Comparison of ENCODE assay signal across 15 cellular contexts in the genomic region with DNA sequence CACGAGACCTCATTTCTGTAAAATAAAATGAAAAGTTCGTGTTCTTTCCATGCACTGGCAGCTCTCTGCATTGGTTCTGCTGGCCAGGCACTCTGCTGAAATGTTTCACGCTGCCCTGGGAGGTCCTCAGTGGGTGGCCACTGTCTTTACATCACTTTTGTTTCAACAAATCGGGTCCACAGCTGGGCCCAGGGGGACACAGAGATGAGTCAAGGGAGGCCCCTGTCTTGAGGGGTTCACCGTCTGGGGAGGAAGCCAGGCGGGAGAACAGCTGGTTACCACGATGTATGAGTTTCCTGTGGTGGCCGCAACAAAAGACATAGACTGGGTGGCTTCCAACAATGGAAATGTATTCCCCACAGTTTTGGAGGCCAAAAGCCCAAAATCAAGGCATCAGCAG. TPM values are rescaled to one million over a fixed set of nuclear protein-coding genes. Genes with fewer than 3 reads are reported as not detected.
DNase-seq lines count a peak whose midpoint lies in the region; ATAC-seq and TF ChIP-seq lines count a peak whose summit lies in the region.
"Had no signal": no experiment of that assay in that cellular context is flagged by ENCODE, and none has a peak within 500 bp of the region (broad histone marks: within the 10 kb centered on the region; RNA-seq: fewer than 3 reads in every experiment).

No MANE protein-coding gene starts in this region.

- peaks cover 0 to 5% (median 0%) of the 10 kb centered on the region in 12 donors for H3K9me3 ChIP-seq in heart left ventricle
- H3K9me3 ChIP-seq in Caco-2 = no peaks in the 10 kb centered on the region
- H3K9me3 ChIP-seq: pancreas, suprapubic skin had no signal

- H3K9me3 Mint-ChIP-seq in Caco-2 (ENCODE audit: unreplicated experiment) = no peaks in the 10 kb centered on the region

- H3K27ac ChIP-seq in heart left ventricle = peak overlapping the region in 9 of 12 donors; percentile 5 to 45 (median 27)
- H3K27ac ChIP-seq: brain microvascular endothelial cell, pancreas, suprapubic skin, WERI-Rb-1 had no signal

- TF ChIP-seq CTCF in heart left ventricle (IDR thresholded peaks at IDR 0.05) (no peak), NB4 (IDR thresholded peaks at IDR 0.05; ENCODE audit: low read depth, low read length) (no peak), choroid plexus epithelial cell (conservative IDR thresholded peaks at IDR 0.05; ENCODE audit: low read depth, low read length) (no peak), Caco-2 (IDR thresholded peaks at IDR 0.05; ENCODE audit: insufficient read depth in 1 of 2, low read depth in 1 of 2, low read length in 1 of 2, severe bottlenecking in 1 of 2, unreplicated experiment in 1 of 2) (no peak)

- ATAC-seq in heart left ventricle (peak in 1 of 4 donors; percentile 14), Right ventricle myocardium inferior (no peak), HG03460 (IDR thresholded peaks at IDR 0.05; ENCODE audit: unreplicated experiment) (no peak)
- ATAC-seq: pancreas had no signal

- intact Hi-C loops in heart left ventricle (cut with DNase I) = loop anchor here in 1 of 10 donors (5.0 kb wide), 1 partner anchor 62 kb away; no protein-coding TSS in a partner anchor
- intact Hi-C loops in Right ventricle myocardium inferior (cut with DNase I) = no loop called here
- intact Hi-C loops in Caco-2 (cut with micrococcal nuclease; ENCODE audit: unreplicated experiment) = no loop called here

- H3K4me3 ChIP-seq in heart left ventricle (no peak overlapping the region), NB4 (ENCODE audit: low read depth, low read length) (no peak overlapping the region), choroid plexus epithelial cell (ENCODE audit: low read depth, low read length) (no peak overlapping the region), Caco-2 (ENCODE audit: low read depth, low read length) (no peak overlapping the region)
- H3K4me3 ChIP-seq: pancreas, suprapubic skin had no signal

- CTCF ChIA-PET in Caco-2 (lab: Charles Lee) = no interaction called here

- H3K27me3 Mint-ChIP-seq in Caco-2 (ENCODE audit: insufficient read depth, unreplicated experiment) = no peaks in the 10 kb centered on the region

- H3K27me3 ChIP-seq in heart left ventricle (no peaks in the 10 kb centered on the region), Caco-2 (replicated peaks; ENCODE audit: control insufficient read depth, insufficient read depth, low read length) (no peaks in the 10 kb centered on the region)
- H3K27me3 ChIP-seq: brain microvascular endothelial cell, pancreas, suprapubic skin had no signal

- no peaks in the 10 kb centered on the region for H3K4me1 Mint-ChIP-seq in Caco-2 (ENCODE audit: low read depth, unreplicated experiment)

- no peak overlapping the region for H3K27ac Mint-ChIP-seq in Caco-2 (ENCODE audit: unreplicated experiment)

- H3K4me1 ChIP-seq in heart left ventricle (peaks cover 0 to 49% (median 28%) of the 10 kb centered on the region in 12 donors), Caco-2 (peaks cover 9% of the 10 kb centered on the region; the same call in 1 of the 2 replicates)
- H3K4me1 ChIP-seq: pancreas had no signal

- H3K4me3 Mint-ChIP-seq in Caco-2 (ENCODE audit: unreplicated experiment) = no peak overlapping the region

- POLR2A ChIA-PET in Caco-2 (lab: Charles Lee) = no interaction called here

- WGBS in heart left ventricle, 4 donors = 56 to 69% (median 64%) methylated on average over 8 of the region's 8 CpGs

- H3K36me3 Mint-ChIP-seq in Caco-2 (ENCODE audit: insufficient read depth, unreplicated experiment) = no peaks in the 10 kb centered on the region

- TF ChIP-seq POLR2A in heart left ventricle (IDR thresholded peaks at IDR 0.05) (no peak), NB4 (IDR thresholded peaks at IDR 0.05; ENCODE audit: extremely low read depth, insufficient read length) (no peak)

- DNase-seq in heart left ventricle (peak in 1 of 5 donors; percentile 63), Right ventricle myocardium inferior (ENCODE audit: missing footprints) (no peak), NB4 (ENCODE audit: low read depth) (peak; percentile 63), choroid plexus epithelial cell (ENCODE audit: low read depth) (peak; percentile 69), smooth muscle cell of the brain vasculature (ENCODE audit: low read depth, low spot score) (peak; percentile 26), NCI-H2227 (lab: John Stamatoyannopoulos, UW; ENCODE audit: unreplicated experiment) (no peak), Caco-2 (no peak)
- DNase-seq: brain microvascular endothelial cell; effector CD4-positive, alpha-beta T cell; NCI-H1105 treated with DMSO at 0.1 percent for 48 hours; NCI-H226; pancreas; WERI-Rb-1 had no signal

- no TSS peak for BruUV-seq in Caco-2 (replicated peaks; lab: Mats Ljungman, UMichigan)

- no peaks in the 10 kb centered on the region for H3K36me3 ChIP-seq in heart left ventricle
- H3K36me3 ChIP-seq in Caco-2 (ENCODE audit: control insufficient read depth, insufficient read depth, low read length) = no peaks in the 10 kb centered on the region
- H3K36me3 ChIP-seq: brain microvascular endothelial cell, pancreas, suprapubic skin, WERI-Rb-1 had no signal

RNA-seq across cellular contexts. Expression of a gene that starts 5.2 kb away (rescaled TPM):
- total RNA-seq in heart left ventricle (10 to 100 TPM; 28.0 to 87.2 (median 45.0) TPM), Right ventricle myocardium inferior (73.1 TPM), Caco-2 (2022) (0.77 and 1.2 TPM in 2 replicates)
- 10 to 100 TPM; 14.4 to 24.2 TPM for polyA plus RNA-seq in heart left ventricle

Comparison
In these comparisons a context has a peak if more than half of its experiments do, and no peak if none do; other contexts are left out.
1. DNase-seq: peak in NB4 (single experiment), choroid plexus epithelial cell (single experiment) and smooth muscle cell of the brain vasculature (single experiment); none in Right ventricle myocardium inferior (single experiment), NCI-H2227 (single experiment) and Caco-2 (0 of 2).
2. RNA of a gene that starts 5.2 kb away (total RNA-seq): 73.1 TPM in Right ventricle myocardium inferior (single experiment) and 28.0 to 87.2 TPM in heart left ventricle; 0.77 to 1.2 TPM in Caco-2; every median in the first group is over 10 times any median in the second.